ENCODE assay signal across 10 cellular contexts in the genomic region with DNA sequence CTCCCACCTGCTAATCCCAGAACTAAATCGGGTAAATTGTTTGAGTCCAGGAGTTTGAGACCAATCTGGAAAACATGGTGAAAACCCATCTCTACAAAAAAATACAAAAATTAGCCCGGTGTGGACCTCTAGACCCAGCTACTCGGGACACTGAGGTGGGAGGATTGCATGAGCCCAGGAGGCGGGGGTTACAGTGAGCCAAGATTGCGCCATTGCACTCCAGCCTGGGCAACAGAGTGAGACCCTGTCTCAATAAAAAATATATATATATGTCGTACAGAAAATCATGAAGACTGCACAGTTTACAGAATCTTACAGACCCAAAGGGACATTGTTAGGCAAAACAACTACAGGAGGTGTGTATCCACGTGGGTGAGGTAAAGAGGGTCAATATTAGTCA.
"Had no signal": no experiment of that assay in that cellular context is flagged by ENCODE, and none has a peak within 500 bp of the region (broad histone marks: within the 10 kb centered on the region; RNA-seq: fewer than 3 reads in every experiment).

No MANE protein-coding gene starts in this region.

- ATAC-seq: GM23338, HCT116 had no signal

- H3K4me3 ChIP-seq: GM23338, HAP-1 had no signal

- FAIRE-seq: H1, H54 had no signal

- H3K36me3 ChIP-seq: HAP-1 had no signal

- H3K4me2 ChIP-seq: GM23338 had no signal

- DNase-seq: GOT3, H7, H9, HCEC 1CT, HFFc6 had no signal

- H3K9me3 ChIP-seq: HAP-1 had no signal

- H2AFZ ChIP-seq: GM23338 had no signal
